21 cellular contexts compared by ENCODE assay signal in the genomic region with DNA sequence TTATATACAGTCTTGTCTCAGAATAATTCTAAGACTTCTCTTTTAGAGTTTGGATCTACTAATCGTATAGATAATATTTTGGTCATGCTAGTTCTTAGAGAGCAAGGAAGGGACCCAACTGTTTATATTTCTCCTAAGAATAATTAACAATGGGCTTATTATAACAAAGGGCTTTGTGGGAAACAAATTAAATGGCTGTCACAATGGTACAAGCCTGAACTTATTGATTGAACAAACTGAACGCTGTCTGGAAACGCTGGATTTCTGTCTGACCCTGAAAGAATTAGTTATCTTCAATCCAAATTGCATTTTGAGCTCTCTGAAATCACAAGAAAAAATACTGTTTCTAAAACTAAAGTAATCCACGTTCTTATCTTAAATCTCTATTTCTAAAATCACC.
"Had no signal": no experiment of that assay in that cellular context is flagged by ENCODE, and none has a peak within 500 bp of the region (broad histone marks: within the 10 kb centered on the region; RNA-seq: fewer than 3 reads in every experiment).

No MANE protein-coding gene starts in this region.

- H3K27ac ChIP-seq: colonic mucosa, heart right ventricle, lower lobe of right lung, parathyroid adenoma, tibial nerve, upper lobe of right lung, vagina had no signal

- DNase-seq: colonic mucosa; dermis blood vessel endothelial cell; effector CD4-positive, alpha-beta T cell; endodermal cell; foreskin melanocyte; heart right ventricle; kidney; left cardiac atrium; left ventricle myocardium inferior; lower lobe of right lung; mesenchymal stem cell; naive thymus-derived CD4-positive, alpha-beta T cell; nephron progenitor cell; right cardiac atrium; small intestine; stimulated activated CD4-positive, alpha-beta T cell treated with anti-CD3 and anti-CD28 coated beads, Interleukin-2, amount 100 ng/mL, for 48 hours; stimulated activated naive CD4-positive, alpha-beta T cell treated with Interleukin-2 at 50 U/mL for 16 hours; upper lobe of right lung had no signal

- ATAC-seq: heart right ventricle; left cardiac atrium; lower lobe of right lung; naive thymus-derived CD4-positive, alpha-beta T cell; right cardiac atrium; upper lobe of right lung had no signal

- H3K4me3 ChIP-seq: colonic mucosa, heart right ventricle, left ventricle myocardium inferior, lower lobe of right lung, tibial nerve, upper lobe of right lung, vagina had no signal

- H3K27me3 ChIP-seq: colonic mucosa, heart right ventricle, tibial nerve, upper lobe of right lung, vagina had no signal
